In the genomic region with DNA sequence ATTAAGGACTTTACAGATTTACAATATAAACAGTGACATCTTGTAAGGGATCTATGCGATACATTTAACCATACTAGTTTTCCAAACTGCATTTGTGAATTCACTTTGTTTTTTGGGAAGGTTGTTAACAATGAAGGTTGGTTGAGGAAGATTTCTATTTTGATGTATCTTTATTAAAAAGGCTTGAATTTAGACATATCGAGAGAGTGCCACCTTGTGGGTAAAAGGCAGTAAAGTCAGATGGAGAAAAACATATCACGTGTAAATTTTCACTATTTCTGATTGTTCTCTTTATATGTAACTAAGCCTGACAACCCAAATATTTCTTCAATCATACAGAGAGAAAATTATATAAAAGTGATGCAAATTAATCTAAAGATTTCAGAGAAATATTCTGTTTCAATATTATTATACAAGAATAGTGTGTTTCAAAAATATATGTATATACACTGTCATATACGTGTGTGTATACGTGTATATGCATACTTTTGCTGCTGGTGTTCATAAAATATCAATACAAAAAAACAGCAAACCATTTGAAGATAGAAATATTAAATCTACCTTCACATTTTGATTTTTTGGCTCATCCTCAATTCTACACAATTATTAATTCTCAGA, we compare ENCODE assay signal across 11 cellular contexts.
DNase-seq lines count a peak whose midpoint lies in the region; ATAC-seq and TF ChIP-seq lines count a peak whose summit lies in the region.
"Had no signal": no experiment of that assay in that cellular context is flagged by ENCODE, and none has a peak within 500 bp of the region (broad histone marks: within the 10 kb centered on the region; RNA-seq: fewer than 3 reads in every experiment).

No MANE protein-coding gene starts in this region.

- no peaks in the 10 kb centered on the region for H3K36me3 Mint-ChIP-seq in neural crest cell (ENCODE audit: low read depth)
- H3K36me3 Mint-ChIP-seq in activated naive CD4-positive, alpha-beta T cell treated with anti-CD3 and anti-CD28 coated beads for 36 hours (ENCODE audit: low read depth) = no peaks in the 10 kb centered on the region
- H3K36me3 Mint-ChIP-seq: T-cell had no signal

- H3K9me3 Mint-ChIP-seq in neural crest cell = no peaks in the 10 kb centered on the region
- H3K9me3 Mint-ChIP-seq in activated naive CD4-positive, alpha-beta T cell treated with anti-CD3 and anti-CD28 coated beads for 36 hours = no peaks in the 10 kb centered on the region

- intact Hi-C loops in left colon (cut with DNase I, micrococcal nuclease) = loop anchor here in 1 of 2 donors (10.0 kb wide), 1 partner anchor 231 kb away; no protein-coding TSS in a partner anchor
- intact Hi-C loops in activated naive CD4-positive, alpha-beta T cell treated with anti-CD3 and anti-CD28 coated beads for 36 hours (cut with micrococcal nuclease) = loop anchor here (1.0 to 5.0 kb wide), 3 partner anchors 226 to 1114 kb away; no protein-coding TSS in a partner anchor

- ATAC-seq in left colon = no peak
- ATAC-seq: T-cell had no signal

- no peaks in the 10 kb centered on the region for H3K9me3 ChIP-seq in Peyer's patch
- H3K9me3 ChIP-seq: HAP-1 had no signal

- CTCF ChIA-PET in activated naive CD4-positive, alpha-beta T cell treated with anti-CD3 and anti-CD28 coated beads for 36 hours (lab: Charles Lee) = no interaction called here

- H3K36me3 ChIP-seq in GM06990 (ENCODE audit: control insufficient read depth, insufficient read depth, low read length) (no peaks in the 10 kb centered on the region), Peyer's patch (no peaks in the 10 kb centered on the region)
- H3K36me3 ChIP-seq: HAP-1 had no signal

- DNase-seq in GM06990 (ENCODE audit: extremely low read depth, insufficient read length) (no peak), cardiac fibroblast (ENCODE audit: low read depth in 2 of 2) (peak; percentile 56 to 62), neural crest cell (ENCODE audit: low read depth, low spot score) (no peak), AG08396 (ENCODE audit: low spot score) (no peak), Peyer's patch (no peak), left colon (no peak)
- no peak for DNase-seq in activated naive CD4-positive, alpha-beta T cell treated with anti-CD3 and anti-CD28 coated beads for 36 hours
- DNase-seq: T-cell had no signal

- H3K4me1 ChIP-seq in Peyer's patch = no peaks in the 10 kb centered on the region
- H3K4me1 ChIP-seq: HAP-1 had no signal

- TF ChIP-seq CTCF in GM06990 (IDR thresholded peaks at IDR 0.05; ENCODE audit: insufficient read depth, low read length, poor library complexity, severe bottlenecking) = peak; percentile 34
- TF ChIP-seq CTCF in LNCAP (IDR thresholded peaks at IDR 0.05) = peak; percentile 71
- TF ChIP-seq CTCF in cardiac fibroblast (IDR thresholded peaks at IDR 0.05; ENCODE audit: low read depth, low read length) = peak; percentile 46
- peak; percentile 83 for TF ChIP-seq CTCF in neural crest cell (conservative IDR thresholded peaks at IDR 0.05)
- peak in 3 of 6 experiments; percentile 39 to 44 (median 39) for TF ChIP-seq CTCF in Peyer's patch (IDR thresholded peaks at IDR 0.05)

- peaks cover 10% of the 10 kb centered on the region for H3K4me1 Mint-ChIP-seq in neural crest cell
- no peaks in the 10 kb centered on the region for H3K4me1 Mint-ChIP-seq in activated naive CD4-positive, alpha-beta T cell treated with anti-CD3 and anti-CD28 coated beads for 36 hours (ENCODE audit: low read depth)
- H3K4me1 Mint-ChIP-seq: T-cell had no signal

- no peak overlapping the region for H3K27ac Mint-ChIP-seq in neural crest cell (ENCODE audit: unreplicated experiment)
- no peak overlapping the region for H3K27ac Mint-ChIP-seq in activated naive CD4-positive, alpha-beta T cell treated with anti-CD3 and anti-CD28 coated beads for 36 hours
- H3K27ac Mint-ChIP-seq: T-cell had no signal

- no peak overlapping the region for H3K4me3 Mint-ChIP-seq in neural crest cell
- no peak overlapping the region for H3K4me3 Mint-ChIP-seq in activated naive CD4-positive, alpha-beta T cell treated with anti-CD3 and anti-CD28 coated beads for 36 hours
- H3K4me3 Mint-ChIP-seq: T-cell had no signal

- H3K27me3 Mint-ChIP-seq in neural crest cell (ENCODE audit: low read depth) = no peaks in the 10 kb centered on the region
- no peaks in the 10 kb centered on the region for H3K27me3 Mint-ChIP-seq in activated naive CD4-positive, alpha-beta T cell treated with anti-CD3 and anti-CD28 coated beads for 36 hours (ENCODE audit: low read depth)
- H3K27me3 Mint-ChIP-seq: T-cell had no signal

- no peaks in the 10 kb centered on the region for H3K27me3 ChIP-seq in GM06990 (replicated peaks; ENCODE audit: control insufficient read depth, insufficient read depth, low read length)
- H3K27me3 ChIP-seq in Peyer's patch = no peaks in the 10 kb centered on the region

- no peak for TF ChIP-seq POLR2A in Peyer's patch (IDR thresholded peaks at IDR 0.05)

- H3K4me3 ChIP-seq in GM06990 (replicated peaks; ENCODE audit: low read depth, low read length) (no peak overlapping the region), cardiac fibroblast (replicated peaks in 1 of 2; ENCODE audit: low read depth in 2 of 2, low read length in 2 of 2) (no peak overlapping the region), Peyer's patch (no peak overlapping the region)
- H3K4me3 ChIP-seq: coronary artery, HAP-1 had no signal

- no peak overlapping the region for H3K27ac ChIP-seq in Peyer's patch
- H3K27ac ChIP-seq: coronary artery had no signal

Comparison
In these comparisons a context has a peak if more than half of its experiments do, and no peak if none do; other contexts are left out.
1. DNase-seq: peak in cardiac fibroblast (2 of 2); none in GM06990 (single experiment), neural crest cell (single experiment), AG08396 (single experiment), Peyer's patch (0 of 3), left colon (0 of 2) and activated naive CD4-positive, alpha-beta T cell treated with anti-CD3 and anti-CD28 coated beads for 36 hours (single experiment).